2 cellular contexts compared by ENCODE assay signal in the genomic region with DNA sequence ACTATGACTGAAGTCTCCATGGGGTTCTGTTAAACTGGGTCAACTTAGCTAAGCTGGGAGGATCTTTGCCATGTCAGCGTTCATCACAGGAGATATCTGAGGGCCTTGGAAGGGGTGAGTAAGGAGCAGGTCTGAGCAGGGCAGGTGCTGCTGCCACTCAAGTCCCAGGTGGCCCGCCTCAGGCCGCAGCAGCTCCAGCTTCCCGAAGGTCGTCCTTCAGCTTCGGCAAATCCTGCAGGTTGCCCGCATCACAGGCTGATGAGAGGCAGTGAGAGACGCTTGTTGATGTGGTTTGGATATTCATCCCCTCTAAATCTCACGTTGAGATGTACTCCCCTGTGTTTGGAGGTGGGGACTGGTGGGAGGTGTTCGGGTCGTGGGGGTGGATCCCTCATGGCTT.
A peak's percentile ranks its signal among the peaks of the same experiment; 100 is the strongest.
TF ChIP-seq lines count a peak whose summit lies in the region.

No MANE protein-coding gene starts in this region.

TF ChIP-seq in HepG2, 621 proteins besides CTCF, POLR2A, EP300 and RAD21:
- TF ChIP-seq HMG20A (CRISPR knock-in tag; IDR thresholded peaks at IDR 0.05; ENCODE audit: borderline replicate concordance) (no peak), IRX3 (CRISPR knock-in tag; IDR thresholded peaks at IDR 0.05; ENCODE audit: borderline replicate concordance, low read depth) (no peak), MAFK (conservative IDR thresholded peaks at IDR 0.05 in 1 of 2, IDR thresholded peaks at IDR 0.05 in 1 of 2; ENCODE audit: low read length in 2 of 2) (peak; percentile 1 to 36; a peak in 2 of 4 replicates)

TF ChIP-seq in H1, 55 proteins besides CTCF, POLR2A, EP300 and RAD21:
- TF ChIP-seq GTF2F1 (IDR thresholded peaks at IDR 0.05; ENCODE audit: borderline replicate concordance, low read depth, low read length) (no peak), ZNF274 (IDR thresholded peaks at IDR 0.05; ENCODE audit: borderline replicate concordance, extremely low read depth, low read length) (no peak), CHD1 (IDR thresholded peaks at IDR 0.05; ENCODE audit: low read depth, low read length) (no peak), SRF (IDR thresholded peaks at IDR 0.05; ENCODE audit: low read depth, low read length) (no peak)
